18 cellular contexts compared by ENCODE assay signal in the genomic region with DNA sequence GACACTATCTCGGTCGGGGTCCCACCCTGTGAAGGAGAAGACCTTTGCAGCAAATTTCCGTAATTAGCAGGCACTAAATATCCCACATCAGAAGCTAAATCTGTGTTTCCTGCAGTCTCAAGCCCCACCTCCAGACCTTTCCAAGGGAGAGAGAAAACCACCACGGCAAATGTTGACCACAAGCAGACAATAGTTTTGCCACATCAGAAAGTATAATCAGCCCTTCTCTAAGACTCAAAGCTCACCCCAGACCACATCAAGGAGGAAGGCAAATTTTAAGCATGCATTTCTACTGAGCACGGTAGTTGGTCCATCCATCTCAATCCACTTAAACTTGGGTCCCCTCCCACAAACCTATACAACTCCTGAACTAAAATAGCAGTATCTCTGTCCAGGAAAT.
DNase-seq lines count a peak whose midpoint lies in the region; ATAC-seq and TF ChIP-seq lines count a peak whose summit lies in the region.
"Had no signal": no experiment of that assay in that cellular context is flagged by ENCODE, and none has a peak within 500 bp of the region (broad histone marks: within the 10 kb centered on the region; RNA-seq: fewer than 3 reads in every experiment).

No MANE protein-coding gene starts in this region.

- ATAC-seq in GM21390 (IDR thresholded peaks at IDR 0.05; ENCODE audit: unreplicated experiment): no peak
- ATAC-seq: A549; activated CD4-positive, alpha-beta T cell treated with anti-CD3 and anti-CD28 coated beads for 36 hours; activated CD8-positive, alpha-beta memory T cell treated with anti-CD3 and anti-CD28 coated beads, Interleukin-2, amount 10 ng/mL, durations not matched to agents 7 days and 5 days; activated naive CD4-positive, alpha-beta T cell treated with anti-CD3 and anti-CD28 coated beads, Interleukin-2, amount 50 U/mL, for 72 hours; left ventricle myocardium superior; mucosa of descending colon had no signal

- H3K79me2 ChIP-seq in KMS-11 (ENCODE audit: insufficient read depth, low read depth): no peaks in the 10 kb centered on the region

- no peaks in the 10 kb centered on the region for H3K36me3 ChIP-seq in KMS-11 (ENCODE audit: insufficient read depth)

- DNase-seq in AG10803 (ENCODE audit: low read depth): peak; percentile 63
- DNase-seq in SW480 (ENCODE audit: low spot score): peak; percentile 73
- DNase-seq in kidney tubule cell (ENCODE audit: low spot score): peak; percentile 5
- no peak for DNase-seq in activated CD4-positive, alpha-beta T cell treated with anti-CD3 and anti-CD28 coated beads, Interleukin-2, amount 50 U/mL, for 48 hours
- DNase-seq in dermis blood vessel endothelial cell: no peak
- no peak for DNase-seq in stimulated activated naive CD4-positive, alpha-beta T cell treated with Interleukin-2 at 50 U/mL for 16 hours (lab: John Stamatoyannopoulos, UW)
- DNase-seq: activated CD4-positive, alpha-beta T cell treated with anti-CD3 and anti-CD28 coated beads for 36 hours; activated CD8-positive, alpha-beta memory T cell treated with anti-CD3 and anti-CD28 coated beads, Interleukin-2, amount 10 ng/mL, durations not matched to agents 7 days and 5 days; C1 segment of cervical spinal cord; left ventricle myocardium superior; mucosa of descending colon; NCI-H1105; NCI-H2029 treated with DMSO at 0.1 percent for 48 hours; Right ventricle myocardium superior had no signal

- no peaks in the 10 kb centered on the region for H4K20me1 ChIP-seq in KMS-11 (ENCODE audit: insufficient read depth)

- H3K4me2 ChIP-seq in KMS-11: peak overlapping the region; percentile 51
- H3K4me2 ChIP-seq: A549 had no signal

- H3K4me1 ChIP-seq in KMS-11 (ENCODE audit: low read depth, poor library complexity, severe bottlenecking): peaks cover 26% of the 10 kb centered on the region

- H2AFZ ChIP-seq in KMS-11 (ENCODE audit: low read depth): no peak overlapping the region

- H3K4me3 ChIP-seq in AG10803 (ENCODE audit: low read length) (no peak overlapping the region), KMS-11 (IDR thresholded peaks at IDR 0.05; ENCODE audit: insufficient read depth, low read depth, low read length) (no peak overlapping the region)
- H3K4me3 ChIP-seq: A549, mucosa of descending colon had no signal

- H3K9ac ChIP-seq in KMS-11: no peak overlapping the region

- H3K27ac ChIP-seq in KMS-11: no peak overlapping the region

- TF ChIP-seq CTCF in AG10803 (conservative IDR thresholded peaks at IDR 0.05; ENCODE audit: low read length) (no peak), KMS-11 (conservative IDR thresholded peaks at IDR 0.05; ENCODE audit: low read depth, low read length) (no peak)

- no peaks in the 10 kb centered on the region for H3K27me3 ChIP-seq in KMS-11 (ENCODE audit: insufficient read depth, low read depth)

Comparison
In these comparisons a context has a peak if more than half of its experiments do, and no peak if none do; other contexts are left out.
1. DNase-seq: peak in AG10803 (single experiment), SW480 (single experiment) and kidney tubule cell (single experiment); none in activated CD4-positive, alpha-beta T cell treated with anti-CD3 and anti-CD28 coated beads, Interleukin-2, amount 50 U/mL, for 48 hours (0 of 2), dermis blood vessel endothelial cell (single experiment) and stimulated activated naive CD4-positive, alpha-beta T cell treated with Interleukin-2 at 50 U/mL for 16 hours (single experiment).